14 cellular contexts compared by ENCODE assay signal in the genomic region with DNA sequence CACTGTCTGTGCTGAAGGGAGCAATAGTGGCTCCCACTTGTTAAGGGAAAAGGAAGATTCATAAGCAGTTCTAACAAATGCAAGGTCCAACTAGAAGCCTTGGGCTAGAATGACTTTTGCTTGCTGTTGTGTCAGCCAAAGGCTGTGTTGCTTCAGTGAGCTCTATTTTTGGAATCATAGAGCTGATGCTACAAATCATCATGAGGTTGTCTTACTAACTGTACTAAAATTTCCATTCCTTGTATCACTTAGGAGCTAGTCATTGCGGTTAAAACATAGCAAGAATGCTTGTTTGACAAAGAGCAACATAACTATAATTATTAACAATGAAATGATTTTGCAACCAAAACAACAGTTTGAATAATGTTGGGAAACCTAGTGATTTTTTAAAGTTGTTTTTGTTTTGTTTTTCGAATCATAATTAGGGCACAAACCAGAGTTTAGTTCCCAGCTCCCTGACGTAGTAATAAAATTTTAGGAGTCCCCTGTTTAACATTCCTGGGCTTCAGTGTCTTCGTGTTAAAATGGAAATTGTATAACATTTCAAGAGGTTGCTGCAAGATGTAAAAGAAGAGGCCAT.
DNase-seq lines count a peak whose midpoint lies in the region; TF ChIP-seq lines count a peak whose summit lies in the region.
"Had no signal": no experiment of that assay in that cellular context is flagged by ENCODE, and none has a peak within 500 bp of the region (broad histone marks: within the 10 kb centered on the region; RNA-seq: fewer than 3 reads in every experiment).

No MANE protein-coding gene starts in this region.

- no peak overlapping the region for H4K91ac ChIP-seq in neuronal stem cell (ENCODE audit: low read depth, low read length, poor library complexity)

- no peaks in the 10 kb centered on the region for H3K9me3 ChIP-seq in neuronal stem cell (replicated peaks in 1 of 2; ENCODE audit: control insufficient read depth in 2 of 2, insufficient read depth in 1 of 2, low read depth in 1 of 2, low read length in 2 of 2)

- H2BK5ac ChIP-seq in neuronal stem cell (ENCODE audit: low read length): no peak overlapping the region

- WGBS in neuronal stem cell (ENCODE audit: extremely low coverage in 2 of 2, insufficient read length in 2 of 2, insufficient replicate concordance in 1 of 2), 2 donors: no CpG with 5 or more reads among the region's 4 CpGs

- no peak overlapping the region for H3K4me2 ChIP-seq in neuronal stem cell (ENCODE audit: insufficient read depth, low read length, poor library complexity, severe bottlenecking)

- no peak overlapping the region for H3K27ac ChIP-seq in neuronal stem cell (replicated peaks; ENCODE audit: low read length)

- no peak overlapping the region for H3K4ac ChIP-seq in neuronal stem cell (ENCODE audit: low read length)

- no peak overlapping the region for H2AK5ac ChIP-seq in neuronal stem cell (ENCODE audit: low read depth, low read length)

- no peaks in the 10 kb centered on the region for H3K79me1 ChIP-seq in neuronal stem cell (ENCODE audit: low read depth, low read length)

- H2BK15ac ChIP-seq in neuronal stem cell (ENCODE audit: low read length): no peak overlapping the region

- H2BK120ac ChIP-seq in neuronal stem cell (ENCODE audit: low read depth, low read length): no peak overlapping the region

- no peak overlapping the region for H2BK12ac ChIP-seq in neuronal stem cell (ENCODE audit: low read length)

- H2AFZ ChIP-seq in neuronal stem cell (ENCODE audit: low read length): peak overlapping the region; percentile 30

- H3K14ac ChIP-seq in neuronal stem cell (ENCODE audit: low read length): no peak overlapping the region

- H3K4me3 ChIP-seq in epithelial cell of proximal tubule (ENCODE audit: low read depth, low read length): no peak overlapping the region
- H3K4me3 ChIP-seq in neuronal stem cell (ENCODE audit: low read length in 2 of 2): no peak overlapping the region

- no peaks in the 10 kb centered on the region for H3K4me1 ChIP-seq in neuronal stem cell (ENCODE audit: control insufficient read depth in 2 of 2, insufficient read depth in 1 of 2, low read depth in 1 of 2, low read length in 2 of 2)

- H4K8ac ChIP-seq in neuronal stem cell (ENCODE audit: low read depth, low read length): no peak overlapping the region

- H3K9ac ChIP-seq in neuronal stem cell (ENCODE audit: low read depth, low read length, poor library complexity): no peak overlapping the region

- H3K18ac ChIP-seq in neuronal stem cell (ENCODE audit: low read length): no peak overlapping the region

- no peak for TF ChIP-seq CTCF in epithelial cell of proximal tubule (conservative IDR thresholded peaks at IDR 0.05; ENCODE audit: low read depth, low read length)

- H3K23ac ChIP-seq in neuronal stem cell (ENCODE audit: low read depth, low read length, poor library complexity): no peak overlapping the region

- H3K27me3 ChIP-seq in neuronal stem cell (ENCODE audit: control insufficient read depth in 3 of 3, insufficient read depth in 3 of 3, low read depth in 1 of 3, low read length in 3 of 3): no peaks in the 10 kb centered on the region

- H3K36me3 ChIP-seq in neuronal stem cell (replicated peaks in 1 of 2; ENCODE audit: control insufficient read depth in 2 of 2, insufficient read depth in 2 of 2, low read length in 2 of 2): no peaks in the 10 kb centered on the region

- DNase-seq in CD1c-positive myeloid dendritic cell (ENCODE audit: extremely low spot score) (peak; percentile 12), NOMO-1 treated with DMSO at 0.1 percent for 48 hours (lab: John Stamatoyannopoulos, UW; ENCODE audit: unreplicated experiment) (peak; percentile 85), epithelial cell of proximal tubule (ENCODE audit: low read depth) (peak; percentile 69), neuronal stem cell (ENCODE audit: low spot score) (no peak), NCI-H2029 treated with DMSO at 0.1 percent for 48 hours (lab: John Stamatoyannopoulos, UW) (no peak), dermis blood vessel endothelial cell (no peak), NCI-H510A (lab: John Stamatoyannopoulos, UW) (no peak)
- no peak for DNase-seq in stimulated activated CD8-positive, alpha-beta memory T cell treated with anti-CD3 and anti-CD28 coated beads, Interleukin-4, amount 100 ng/mL, for 48 hours
- DNase-seq: activated CD8-positive, alpha-beta memory T cell treated with anti-CD3 and anti-CD28 coated beads, Interleukin-2, amount 50 U/mL, for 48 hours; effector CD8-positive, alpha-beta T cell; MV-4-11; NCI-H446 treated with DMSO at 0.1 percent for 48 hours; Right ventricle myocardium superior; stimulated activated CD4-positive, alpha-beta T cell treated with anti-CD3 and anti-CD28 coated beads, Interleukin-4, amount 100 ng/mL, for 4 hours had no signal

Comparison
In these comparisons a context has a peak if more than half of its experiments do, and no peak if none do; other contexts are left out.
1. DNase-seq: peak in CD1c-positive myeloid dendritic cell (single experiment), NOMO-1 treated with DMSO at 0.1 percent for 48 hours (single experiment) and epithelial cell of proximal tubule (single experiment); none in neuronal stem cell (single experiment), stimulated activated CD8-positive, alpha-beta memory T cell treated with anti-CD3 and anti-CD28 coated beads, Interleukin-4, amount 100 ng/mL, for 48 hours (single experiment), NCI-H2029 treated with DMSO at 0.1 percent for 48 hours (single experiment), dermis blood vessel endothelial cell (single experiment) and NCI-H510A (single experiment).